ENCODE assay signal across 1 cellular context in the genomic region with DNA sequence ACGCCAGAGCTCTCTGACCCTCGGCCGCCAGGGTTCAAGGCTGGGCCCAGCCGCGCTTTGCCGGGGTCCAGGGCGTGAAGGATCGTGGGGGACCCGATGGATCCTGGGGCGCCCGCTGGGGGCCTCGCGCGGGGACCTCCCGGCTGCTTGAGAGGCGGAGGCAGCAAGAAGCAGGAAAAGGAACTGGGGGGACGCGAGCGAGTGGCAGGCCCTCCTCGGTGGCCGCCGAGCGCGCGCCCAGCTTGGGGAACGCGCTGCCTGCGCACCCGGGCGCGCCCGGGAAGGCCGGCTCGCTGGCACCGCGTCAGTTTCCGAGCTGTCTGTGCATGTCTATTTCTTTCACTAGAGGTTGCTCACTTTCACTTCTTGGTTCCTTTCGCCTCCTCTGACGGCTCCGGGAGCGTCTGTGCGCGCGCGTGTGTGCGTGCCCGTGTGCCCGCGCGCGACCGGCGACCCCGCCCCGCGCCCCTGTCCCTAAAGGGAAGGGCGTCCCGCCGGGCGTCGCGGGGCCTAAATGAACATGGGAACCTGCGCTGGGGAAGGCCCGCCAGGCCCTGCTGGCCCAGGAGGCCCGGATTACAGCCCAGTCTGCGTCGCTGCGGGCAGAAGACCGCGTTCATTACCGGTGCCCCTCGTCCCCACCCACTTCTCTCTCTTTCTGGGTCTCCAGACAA.
TF ChIP-seq lines count a peak whose summit lies in the region.

No MANE protein-coding gene starts in this region.

TF ChIP-seq in SK-N-SH treated with all-trans-retinoic acid at 6 μM for 48 hours, 23 proteins besides CTCF, POLR2A, EP300 and RAD21 (continued from another document):
- TF ChIP-seq, protein P1, sequence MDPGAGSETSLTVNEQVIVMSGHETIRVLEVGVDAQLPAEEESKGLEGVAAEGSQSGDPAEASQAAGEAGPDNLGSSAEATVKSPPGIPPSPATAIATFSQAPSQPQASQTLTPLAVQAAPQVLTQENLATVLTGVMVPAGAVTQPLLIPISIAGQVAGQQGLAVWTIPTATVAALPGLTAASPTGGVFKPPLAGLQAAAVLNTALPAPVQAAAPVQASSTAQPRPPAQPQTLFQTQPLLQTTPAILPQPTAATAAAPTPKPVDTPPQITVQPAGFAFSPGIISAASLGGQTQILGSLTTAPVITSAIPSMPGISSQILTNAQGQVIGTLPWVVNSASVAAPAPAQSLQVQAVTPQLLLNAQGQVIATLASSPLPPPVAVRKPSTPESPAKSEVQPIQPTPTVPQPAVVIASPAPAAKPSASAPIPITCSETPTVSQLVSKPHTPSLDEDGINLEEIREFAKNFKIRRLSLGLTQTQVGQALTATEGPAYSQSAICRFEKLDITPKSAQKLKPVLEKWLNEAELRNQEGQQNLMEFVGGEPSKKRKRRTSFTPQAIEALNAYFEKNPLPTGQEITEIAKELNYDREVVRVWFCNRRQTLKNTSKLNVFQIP (CRISPR knock-in tag; IDR thresholded peaks at IDR 0.05; ENCODE audit: borderline replicate concordance, low read depth): no peak
